ENCODE assay signal across 1 cellular context in the genomic region with DNA sequence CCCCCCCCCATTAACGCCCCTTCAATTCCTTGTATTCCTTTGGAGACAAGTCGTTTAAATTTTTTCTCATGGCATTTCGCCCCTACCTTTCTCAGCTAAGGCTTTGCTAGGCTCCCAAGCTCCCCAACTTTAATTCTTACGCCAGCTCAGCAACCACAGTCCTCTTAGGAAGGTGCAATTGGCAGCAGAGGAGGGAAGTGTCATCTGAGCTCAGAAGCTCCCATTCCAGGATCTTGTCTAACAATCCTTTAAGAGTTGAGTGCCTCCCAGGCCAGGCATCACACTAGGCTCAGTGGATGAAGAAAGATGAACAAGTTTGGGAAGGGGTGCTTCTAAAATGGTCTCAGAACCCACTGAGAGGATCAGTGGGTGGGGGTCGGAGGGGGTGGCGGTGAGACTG.
TF ChIP-seq lines count a peak whose summit lies in the region.

No MANE protein-coding gene starts in this region.

TF ChIP-seq in K562, 482 proteins besides CTCF, POLR2A, EP300 and RAD21 (continued from another document):
- TF ChIP-seq, protein P1, sequence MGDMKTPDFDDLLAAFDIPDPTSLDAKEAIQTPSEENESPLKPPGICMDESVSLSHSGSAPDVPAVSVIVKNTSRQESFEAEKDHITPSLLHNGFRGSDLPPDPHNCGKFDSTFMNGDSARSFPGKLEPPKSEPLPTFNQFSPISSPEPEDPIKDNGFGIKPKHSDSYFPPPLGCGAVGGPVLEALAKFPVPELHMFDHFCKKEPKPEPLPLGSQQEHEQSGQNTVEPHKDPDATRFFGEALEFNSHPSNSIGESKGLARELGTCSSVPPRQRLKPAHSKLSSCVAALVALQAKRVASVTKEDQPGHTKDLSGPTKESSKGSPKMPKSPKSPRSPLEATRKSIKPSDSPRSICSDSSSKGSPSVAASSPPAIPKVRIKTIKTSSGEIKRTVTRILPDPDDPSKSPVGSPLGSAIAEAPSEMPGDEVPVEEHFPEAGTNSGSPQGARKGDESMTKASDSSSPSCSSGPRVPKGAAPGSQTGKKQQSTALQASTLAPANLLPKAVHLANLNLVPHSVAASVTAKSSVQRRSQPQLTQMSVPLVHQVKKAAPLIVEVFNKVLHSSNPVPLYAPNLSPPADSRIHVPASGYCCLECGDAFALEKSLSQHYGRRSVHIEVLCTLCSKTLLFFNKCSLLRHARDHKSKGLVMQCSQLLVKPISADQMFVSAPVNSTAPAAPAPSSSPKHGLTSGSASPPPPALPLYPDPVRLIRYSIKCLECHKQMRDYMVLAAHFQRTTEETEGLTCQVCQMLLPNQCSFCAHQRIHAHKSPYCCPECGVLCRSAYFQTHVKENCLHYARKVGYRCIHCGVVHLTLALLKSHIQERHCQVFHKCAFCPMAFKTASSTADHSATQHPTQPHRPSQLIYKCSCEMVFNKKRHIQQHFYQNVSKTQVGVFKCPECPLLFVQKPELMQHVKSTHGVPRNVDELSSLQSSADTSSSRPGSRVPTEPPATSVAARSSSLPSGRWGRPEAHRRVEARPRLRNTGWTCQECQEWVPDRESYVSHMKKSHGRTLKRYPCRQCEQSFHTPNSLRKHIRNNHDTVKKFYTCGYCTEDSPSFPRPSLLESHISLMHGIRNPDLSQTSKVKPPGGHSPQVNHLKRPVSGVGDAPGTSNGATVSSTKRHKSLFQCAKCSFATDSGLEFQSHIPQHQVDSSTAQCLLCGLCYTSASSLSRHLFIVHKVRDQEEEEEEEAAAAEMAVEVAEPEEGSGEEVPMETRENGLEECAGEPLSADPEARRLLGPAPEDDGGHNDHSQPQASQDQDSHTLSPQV (IDR thresholded peaks at IDR 0.05), result no peak
- TF ChIP-seq, protein P2, sequence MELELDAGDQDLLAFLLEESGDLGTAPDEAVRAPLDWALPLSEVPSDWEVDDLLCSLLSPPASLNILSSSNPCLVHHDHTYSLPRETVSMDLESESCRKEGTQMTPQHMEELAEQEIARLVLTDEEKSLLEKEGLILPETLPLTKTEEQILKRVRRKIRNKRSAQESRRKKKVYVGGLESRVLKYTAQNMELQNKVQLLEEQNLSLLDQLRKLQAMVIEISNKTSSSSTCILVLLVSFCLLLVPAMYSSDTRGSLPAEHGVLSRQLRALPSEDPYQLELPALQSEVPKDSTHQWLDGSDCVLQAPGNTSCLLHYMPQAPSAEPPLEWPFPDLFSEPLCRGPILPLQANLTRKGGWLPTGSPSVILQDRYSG (tag; conservative IDR thresholded peaks at IDR 0.05; ENCODE audit: low read depth), result no peak
